ENCODE assay signal across 8 cellular contexts in the genomic region with DNA sequence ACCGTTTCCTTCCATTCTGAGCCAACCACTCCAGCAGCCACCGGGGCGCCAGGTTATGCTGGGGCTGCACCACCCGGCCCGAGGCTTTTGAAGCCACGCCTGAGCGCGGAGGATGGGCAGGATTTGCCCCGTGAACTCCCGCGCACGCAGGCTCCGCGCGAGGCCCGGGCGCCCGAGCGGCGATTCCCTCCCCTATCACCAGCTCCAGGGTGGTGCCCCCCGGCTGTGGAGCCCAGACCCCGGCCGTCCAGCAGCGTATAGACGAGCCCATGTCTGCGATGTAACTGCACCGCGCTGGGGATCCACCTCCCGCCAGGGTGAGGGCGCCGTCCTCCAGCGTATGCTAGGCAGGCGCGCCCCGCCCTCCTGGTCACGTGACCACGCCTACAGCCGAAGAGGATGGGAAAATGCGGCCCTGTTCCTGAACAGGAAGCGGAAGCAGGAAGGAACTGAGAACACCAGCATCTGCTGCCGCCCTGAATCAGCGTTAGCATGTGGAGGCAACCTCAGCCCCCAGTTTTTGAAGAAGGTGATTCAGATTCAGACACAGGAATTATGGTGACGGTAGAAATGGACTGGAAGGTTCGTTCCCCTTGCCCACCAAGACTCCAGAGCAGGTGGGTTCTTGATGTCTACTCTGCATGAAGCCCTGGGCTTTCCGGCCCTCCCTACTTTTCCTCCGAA. TPM values are rescaled to one million over a fixed set of nuclear protein-coding genes. Genes with fewer than 3 reads are reported as not detected.
A peak's percentile ranks its signal among the peaks of the same experiment; 100 is the strongest.
DNase-seq lines count a peak whose midpoint lies in the region; TF ChIP-seq lines count a peak whose summit lies in the region.

No MANE protein-coding gene starts in this region.

- no peaks in the 10 kb centered on the region; the same call in 1 of the 2 replicates for H3K9me3 ChIP-seq in ES-I3 (ENCODE audit: control insufficient read depth, insufficient read depth, low read length)
- H3K9me3 ChIP-seq in neutrophil, result no peaks in the 10 kb centered on the region

- H3K27ac ChIP-seq in neutrophil, result peak overlapping the region; percentile 69
- H3K27ac ChIP-seq in substantia nigra (ENCODE audit: low read depth, low read length, poor library complexity, severe bottlenecking), result peak overlapping the region; percentile 77

- H3K4me3 ChIP-seq in LNCaP clone FGC (ENCODE audit: low read depth, low read length) (peak overlapping the region; percentile 46), neutrophil (ENCODE audit: low read depth in 1 of 2, low read length in 1 of 2) (peak overlapping the region; percentile 79 to 84)

- peak overlapping the region; percentile 50; the same call in 1 of the 2 replicates for H3K9ac ChIP-seq in ES-I3 (ENCODE audit: low read depth, low read length)

- peak; percentile 32 for TF ChIP-seq CTCF in LNCaP clone FGC (IDR thresholded peaks at IDR 0.05; ENCODE audit: control insufficient read depth, extremely low read depth, insufficient read depth)
- TF ChIP-seq CTCF in neutrophil (IDR thresholded peaks at IDR 0.05), result peak; percentile 85

- peaks cover 18% of the 10 kb centered on the region for H3K27me3 ChIP-seq in neutrophil

- DNase-seq in H4 (ENCODE audit: low spot score) (peak; percentile 69), LNCaP clone FGC (ENCODE audit: low read depth) (peak; percentile 30), SHP77 treated with DMSO at 0.1 percent for 48 hours (lab: John Stamatoyannopoulos, UW) (peak; percentile 84), foreskin melanocyte (peak; percentile 85), substantia nigra (lab: John Stamatoyannopoulos, UW) (peak; percentile 52 to 97 (median 86))
- DNase-seq in activated gamma-delta T cell treated with anti-CD3 and anti-CD28 coated beads, Interleukin-2, amount 50 U/mL, for 16 hours (ENCODE audit: low read depth), result peak; percentile 93

- H3K4me1 ChIP-seq in ES-I3 (ENCODE audit: insufficient read depth, low read length), result no peaks in the 10 kb centered on the region
- peaks cover 34 to 39% of the 10 kb centered on the region in 2 experiments for H3K4me1 ChIP-seq in neutrophil (ENCODE audit: control insufficient read depth in 1 of 2, insufficient read depth in 1 of 2, low read depth in 1 of 2, low read length in 1 of 2)

- peaks cover 15% of the 10 kb centered on the region; the same call in 1 of the 2 replicates for H3K36me3 ChIP-seq in ES-I3 (ENCODE audit: insufficient read depth, low read length)
- peaks cover 32% of the 10 kb centered on the region for H3K36me3 ChIP-seq in neutrophil

RNA-seq across cellular contexts. Expression of a gene that starts 46.0 kb away (rescaled TPM):
- 63.6 and 95.0 TPM in 2 replicates for total RNA-seq in H4 (2014; rRNA removed; shearing (Covaris generic))

Comparison
In these comparisons a context has a peak if more than half of its experiments do, and no peak if none do; other contexts are left out.
1. Peak in every context shown above with its lines: DNase-seq, H3K4me3 ChIP-seq and H3K27ac ChIP-seq.
2. DNase-seq: peak in every context shown above with its lines; median percentile 93 in activated gamma-delta T cell treated with anti-CD3 and anti-CD28 coated beads, Interleukin-2, amount 50 U/mL, for 16 hours; 86 in substantia nigra; 85 in foreskin melanocyte; 84 in SHP77 treated with DMSO at 0.1 percent for 48 hours; 69 in H4; 30 in LNCaP clone FGC.